ENCODE assay signal across 8 cellular contexts in genomic region chr15:86624261-86625036, GRCh38.
DNase-seq lines count a peak whose midpoint lies in the region; ATAC-seq lines count a peak whose summit lies in the region.

No MANE protein-coding gene starts in this region.

- peaks cover 0 to 9% of the 10 kb centered on the region in 2 donors for H3K27me3 Mint-ChIP-seq in natural killer cell treated with Interleukin-12 subunit alpha and Interleukin-12 subunit beta and Interleukin-15 and Interleukin-18, amount 100 ng/mL, for 72 hours

- H3K4me3 Mint-ChIP-seq in natural killer cell treated with Interleukin-12 subunit alpha and Interleukin-12 subunit beta and Interleukin-15 and Interleukin-18, amount 100 ng/mL, for 72 hours, result peak overlapping the region; percentile 29
- H3K4me3 Mint-ChIP-seq in stimulated activated effector memory CD8-positive, alpha-beta T cell treated with anti-CD3 and anti-CD28 coated beads, Interleukin-12 subunit alpha, Interleukin-12 subunit beta, amount 100 ng/mL, for 72 hours, result peak overlapping the region; percentile 21

- peak overlapping the region in 1 of 2 donors; percentile 36 for H3K27ac Mint-ChIP-seq in natural killer cell treated with Interleukin-12 subunit alpha and Interleukin-12 subunit beta and Interleukin-15 and Interleukin-18, amount 100 ng/mL, for 72 hours
- H3K27ac Mint-ChIP-seq in stimulated activated effector memory CD8-positive, alpha-beta T cell treated with anti-CD3 and anti-CD28 coated beads, Interleukin-12 subunit alpha, Interleukin-12 subunit beta, amount 100 ng/mL, for 72 hours, result peak overlapping the region; percentile 53

- no peaks in the 10 kb centered on the region for H3K36me3 Mint-ChIP-seq in natural killer cell treated with Interleukin-12 subunit alpha and Interleukin-12 subunit beta and Interleukin-15 and Interleukin-18, amount 100 ng/mL, for 72 hours
- no peaks in the 10 kb centered on the region for H3K36me3 Mint-ChIP-seq in stimulated activated effector memory CD8-positive, alpha-beta T cell treated with anti-CD3 and anti-CD28 coated beads, Interleukin-12 subunit alpha, Interleukin-12 subunit beta, amount 100 ng/mL, for 72 hours

- H3K27ac ChIP-seq in epithelial cell of prostate, result peak overlapping the region; percentile 29

- H3K4me1 Mint-ChIP-seq in natural killer cell treated with Interleukin-12 subunit alpha and Interleukin-12 subunit beta and Interleukin-15 and Interleukin-18, amount 100 ng/mL, for 72 hours (ENCODE audit: low read depth in 2 of 2), result peaks cover 7 to 10% of the 10 kb centered on the region in 2 donors
- peaks cover 34% of the 10 kb centered on the region for H3K4me1 Mint-ChIP-seq in stimulated activated effector memory CD8-positive, alpha-beta T cell treated with anti-CD3 and anti-CD28 coated beads, Interleukin-12 subunit alpha, Interleukin-12 subunit beta, amount 100 ng/mL, for 72 hours

- peak; percentile 86 to 94 for ATAC-seq in natural killer cell treated with Interleukin-12 subunit alpha and Interleukin-12 subunit beta and Interleukin-15 and Interleukin-18, amount 100 ng/mL, for 72 hours
- ATAC-seq in stimulated activated effector memory CD8-positive, alpha-beta T cell treated with anti-CD3 and anti-CD28 coated beads, Interleukin-12 subunit alpha, Interleukin-12 subunit beta, amount 100 ng/mL, for 72 hours, result peak; percentile 100

- no peaks in the 10 kb centered on the region for H3K9me3 Mint-ChIP-seq in natural killer cell treated with Interleukin-12 subunit alpha and Interleukin-12 subunit beta and Interleukin-15 and Interleukin-18, amount 100 ng/mL, for 72 hours
- H3K9me3 Mint-ChIP-seq in stimulated activated effector memory CD8-positive, alpha-beta T cell treated with anti-CD3 and anti-CD28 coated beads, Interleukin-12 subunit alpha, Interleukin-12 subunit beta, amount 100 ng/mL, for 72 hours, result no peaks in the 10 kb centered on the region

- DNase-seq in DMS53 (lab: John Stamatoyannopoulos, UW), result peak; percentile 72
- no peak for DNase-seq in DMS53 treated with DMSO at 0.1 percent for 48 hours (lab: John Stamatoyannopoulos, UW; ENCODE audit: unreplicated experiment)
- peak; percentile 20 for DNase-seq in NCI-H524 treated with DMSO at 0.1 percent for 48 hours (lab: John Stamatoyannopoulos, UW)
- DNase-seq in activated CD8-positive, alpha-beta memory T cell treated with anti-CD3 and anti-CD28 coated beads for 4 hours (ENCODE audit: low read depth in 2 of 2), result peak; percentile 51 to 69
- peak; percentile 75 for DNase-seq in epithelial cell of prostate (ENCODE audit: low read depth, low spot score)
- no peak for DNase-seq in natural killer cell treated with Interleukin-12 subunit alpha and Interleukin-12 subunit beta and Interleukin-15 and Interleukin-18, amount 100 ng/mL, for 72 hours (ENCODE audit: low spot score)
- DNase-seq in stimulated activated effector memory CD8-positive, alpha-beta T cell treated with anti-CD3 and anti-CD28 coated beads, Interleukin-12 subunit alpha, Interleukin-12 subunit beta, amount 100 ng/mL, for 72 hours (ENCODE audit: low spot score in 2 of 2), result peak; percentile 49 to 80
- DNase-seq in 8988T, result no peak

Comparison
In these comparisons a context has a peak if more than half of its experiments do, and no peak if none do; other contexts are left out.
1. DNase-seq: peak in DMS53 (single experiment), NCI-H524 treated with DMSO at 0.1 percent for 48 hours (single experiment), activated CD8-positive, alpha-beta memory T cell treated with anti-CD3 and anti-CD28 coated beads for 4 hours (2 of 2), epithelial cell of prostate (single experiment) and stimulated activated effector memory CD8-positive, alpha-beta T cell treated with anti-CD3 and anti-CD28 coated beads, Interleukin-12 subunit alpha, Interleukin-12 subunit beta, amount 100 ng/mL, for 72 hours (2 of 2); none in DMS53 treated with DMSO at 0.1 percent for 48 hours (single experiment), natural killer cell treated with Interleukin-12 subunit alpha and Interleukin-12 subunit beta and Interleukin-15 and Interleukin-18, amount 100 ng/mL, for 72 hours (single experiment) and 8988T (single experiment).